ENCODE assay signal across 11 cellular contexts in genomic region chr1:201721131-201722049, GRCh38.
A peak's percentile ranks its signal among the peaks of the same experiment; 100 is the strongest.
DNase-seq lines count a peak whose midpoint lies in the region; ATAC-seq and TF ChIP-seq lines count a peak whose summit lies in the region.
"Had no signal": no experiment of that assay in that cellular context is flagged by ENCODE, and none has a peak within 500 bp of the region (broad histone marks: within the 10 kb centered on the region; RNA-seq: fewer than 3 reads in every experiment).

No MANE protein-coding gene starts in this region.

- H3K4me2 ChIP-seq in hepatocyte = peak overlapping the region; percentile 47

- no peaks in the 10 kb centered on the region for H3K79me2 ChIP-seq in hepatocyte

- H3K9me2 ChIP-seq in hepatocyte (replicated peaks; ENCODE audit: insufficient read depth) = no peaks in the 10 kb centered on the region

- 22% methylated on average over 12 of the region's 12 CpGs for WGBS in hepatocyte (ENCODE audit: low lambda C conversion rate, missing lambda C conversion rate)
- 77 to 85% (median 83%) methylated on average over 12 of the region's 12 CpGs for WGBS in spleen, 5 donors

- CTCF ChIA-PET in HEK293 (lab: Yijun Ruan, JAX) = interaction anchor here (0.5 to 20.2 kb wide), 5 partner anchors 12 to 219 kb away, joined by 3 to 593 read pairs (median 9); no protein-coding TSS in a partner anchor

- H3K27me3 ChIP-seq in ascending aorta (no peaks in the 10 kb centered on the region), hepatocyte (no peaks in the 10 kb centered on the region), spleen (replicated peaks in 1 of 7) (no peaks in the 10 kb centered on the region)
- H3K27me3 ChIP-seq in effector memory CD4-positive, alpha-beta T cell (replicated peaks; ENCODE audit: control insufficient read depth, insufficient read depth, low read length, poor library complexity, severe bottlenecking) = no peaks in the 10 kb centered on the region
- H3K27me3 ChIP-seq: neutrophil had no signal

- H2AFZ ChIP-seq in hepatocyte = no peak overlapping the region

- TF ChIP-seq CTCF in HEK293 (tag by site-specific recombination; IDR thresholded peaks at IDR 0.05) (no peak), ascending aorta (IDR thresholded peaks at IDR 0.05) (no peak), hepatocyte (IDR thresholded peaks at IDR 0.05; ENCODE audit: poor library complexity) (no peak), spleen (IDR thresholded peaks at IDR 0.05 in 8 of 11, conservative IDR thresholded peaks at IDR 0.05 in 3 of 11) (no peak)

- H4K20me1 ChIP-seq in hepatocyte (ENCODE audit: insufficient read depth, poor library complexity, severe bottlenecking) = no peaks in the 10 kb centered on the region

- H3K36me3 ChIP-seq in HEK293 (ENCODE audit: control insufficient read depth in 2 of 2, insufficient read depth in 1 of 2, low read length in 2 of 2) (peaks cover 0 to 6% of the 10 kb centered on the region in 2 experiments; a peak in 1 of 3 replicates), ascending aorta (peaks cover 0 to 7% of the 10 kb centered on the region in 2 donors), hepatocyte (replicated peaks; ENCODE audit: insufficient read depth, low read depth) (no peaks in the 10 kb centered on the region), spleen (peaks cover 0 to 8% (median 0%) of the 10 kb centered on the region in 6 donors)
- H3K36me3 ChIP-seq in effector memory CD4-positive, alpha-beta T cell (ENCODE audit: control insufficient read depth, insufficient read depth, low read length) = no peaks in the 10 kb centered on the region
- H3K36me3 ChIP-seq: neutrophil had no signal

- no peak for ATAC-seq in GM18511 (IDR thresholded peaks at IDR 0.05; ENCODE audit: unreplicated experiment)
- ATAC-seq: activated T-cell treated with anti-CD3 and anti-CD28 coated beads, Interleukin-2, amount 50 U/mL, for 4 hours had no signal

- H3K9me3 ChIP-seq in HEK293 (ENCODE audit: control insufficient read depth, insufficient read depth, low read depth, low read length) (no peaks in the 10 kb centered on the region), ascending aorta (no peaks in the 10 kb centered on the region), hepatocyte (ENCODE audit: low read depth) (no peaks in the 10 kb centered on the region), spleen (no peaks in the 10 kb centered on the region)
- H3K9me3 ChIP-seq in effector memory CD4-positive, alpha-beta T cell (ENCODE audit: control insufficient read depth, low read length) = no peaks in the 10 kb centered on the region
- H3K9me3 ChIP-seq: neutrophil had no signal

- POLR2A ChIA-PET in HEK293 (lab: Yijun Ruan, JAX) = interaction anchor here (0.6 kb wide), 1 partner anchor 11 kb away, joined by 3 read pairs; no protein-coding TSS in a partner anchor

- H3K4me3 ChIP-seq in HEK293 (ENCODE audit: low read depth, low read length) (no peak overlapping the region), ascending aorta (no peak overlapping the region), hepatocyte (no peak overlapping the region), spleen (no peak overlapping the region)
- no peak overlapping the region for H3K4me3 ChIP-seq in effector memory CD4-positive, alpha-beta T cell (ENCODE audit: insufficient read depth, low read depth, low read length, poor library complexity, severe bottlenecking)

- no peak for TF ChIP-seq POLR2A in spleen (IDR thresholded peaks at IDR 0.05)

- H3K4me1 ChIP-seq in HEK293 (ENCODE audit: control insufficient read depth, insufficient read depth, low read length) = peaks cover 25% of the 10 kb centered on the region
- peaks cover 19 to 56% of the 10 kb centered on the region in 2 donors for H3K4me1 ChIP-seq in ascending aorta
- H3K4me1 ChIP-seq in hepatocyte (ENCODE audit: insufficient read depth) = peaks cover 45% of the 10 kb centered on the region
- peaks cover 0 to 22% (median 5%) of the 10 kb centered on the region in 6 donors for H3K4me1 ChIP-seq in spleen
- H3K4me1 ChIP-seq in effector memory CD4-positive, alpha-beta T cell (ENCODE audit: control insufficient read depth, insufficient read depth, low read length, poor library complexity, severe bottlenecking) = no peaks in the 10 kb centered on the region

- intact Hi-C loops in ascending aorta (cut with DNase I) (loop anchor here (2.0 kb wide), 1 partner anchor 17 kb away; no protein-coding TSS in a partner anchor), spleen (cut with DNase I; ENCODE audit: low total_unique reads) (no loop called here)

- H3K27ac ChIP-seq in HEK293 (ENCODE audit: extremely low read depth, low read depth, low read length) (peak overlapping the region; percentile 13; the same call in 1 of the 2 replicates), ascending aorta (peak overlapping the region; percentile 93 to 97), hepatocyte (peak overlapping the region; percentile 75), spleen (no peak overlapping the region)
- no peak overlapping the region for H3K27ac ChIP-seq in effector memory CD4-positive, alpha-beta T cell (ENCODE audit: insufficient read depth, low read length, poor library complexity, severe bottlenecking)
- H3K27ac ChIP-seq: neutrophil had no signal

- DNase-seq in ascending aorta (ENCODE audit: low spot score in 2 of 2) (no peak), hepatocyte (ENCODE audit: low spot score) (peak; percentile 68), spleen (peak; percentile 46), NCI-H446 (lab: John Stamatoyannopoulos, UW) (no peak), HuH-7 (ENCODE audit: low spot score) (no peak)
- no peak for DNase-seq in effector memory CD4-positive, alpha-beta T cell
- DNase-seq: activated T-cell treated with anti-CD3 and anti-CD28 coated beads, Interleukin-2, amount 50 U/mL, for 4 hours; GF-D8 had no signal

TF ChIP-seq in HEK293, 187 proteins besides CTCF, POLR2A, EP300 and RAD21 (continues in another document):
- TF ChIP-seq ZBTB48 (tag by site-specific recombination; IDR thresholded peaks at IDR 0.05) = peak; percentile 36; the same call in 1 of the 2 replicates
- no peak for TF ChIP-seq ZSCAN18 (tag by site-specific recombination; IDR thresholded peaks at IDR 0.05)
- TF ChIP-seq ZNF2 (tag by site-specific recombination; IDR thresholded peaks at IDR 0.05) = peak; percentile 80
- no peak for TF ChIP-seq ZNF530 (tag by site-specific recombination; IDR thresholded peaks at IDR 0.05; ENCODE audit: low read depth)
- TF ChIP-seq ZNF658 (tag by site-specific recombination; IDR thresholded peaks at IDR 0.05) = no peak
- TF ChIP-seq ZNF449 (tag by site-specific recombination; IDR thresholded peaks at IDR 0.05) = peak; percentile 79
- no peak for TF ChIP-seq ZBTB10 (tag by site-specific recombination; IDR thresholded peaks at IDR 0.05)
- peak; percentile 39 for TF ChIP-seq ZBTB6 (tag by site-specific recombination; IDR thresholded peaks at IDR 0.05)
- no peak for TF ChIP-seq ZNF785 (tag by site-specific recombination; IDR thresholded peaks at IDR 0.05)
- TF ChIP-seq ZNF140 (tag by site-specific recombination; IDR thresholded peaks at IDR 0.05) = no peak
- TF ChIP-seq ZNF133 (tag by site-specific recombination; IDR thresholded peaks at IDR 0.05) = no peak

Comparison
In these comparisons a context has a peak if more than half of its experiments do, and no peak if none do; other contexts are left out.
1. H3K27ac ChIP-seq: peak in HEK293 (single experiment), ascending aorta (2 of 2) and hepatocyte (single experiment); none in spleen (0 of 8) and effector memory CD4-positive, alpha-beta T cell (single experiment).
2. DNase-seq: peak in hepatocyte (single experiment) and spleen (single experiment); none in ascending aorta (0 of 2), NCI-H446 (0 of 2), HuH-7 (single experiment) and effector memory CD4-positive, alpha-beta T cell (0 of 3).